11 cellular contexts compared by ENCODE assay signal in genomic region chr1:54486864-54487263, GRCh38.
DNase-seq lines count a peak whose midpoint lies in the region; ATAC-seq and TF ChIP-seq lines count a peak whose summit lies in the region.
"Had no signal": no experiment of that assay in that cellular context is flagged by ENCODE, and none has a peak within 500 bp of the region (broad histone marks: within the 10 kb centered on the region; RNA-seq: fewer than 3 reads in every experiment).

No MANE protein-coding gene starts in this region.

- H3K18ac ChIP-seq in mesenchymal stem cell (ENCODE audit: low read depth in 1 of 2, low read length in 2 of 2) = peak overlapping the region in 1 of 2 experiments; percentile 88

- no peak overlapping the region for H2AFZ ChIP-seq in mesenchymal stem cell (ENCODE audit: low read depth, low read length)

- H3K27me3 ChIP-seq in mesenchymal stem cell (ENCODE audit: control insufficient read depth in 1 of 2, insufficient read depth in 1 of 2, low read length in 2 of 2) = peaks cover 4 to 27% of the 10 kb centered on the region in 2 experiments

- WGBS in mesenchymal stem cell = 21% methylated on average over 6 of the region's 8 CpGs

- no peak overlapping the region for H3K4me2 ChIP-seq in mesenchymal stem cell (ENCODE audit: low read length, poor library complexity, severe bottlenecking)

- no peak overlapping the region for H3K27ac Mint-ChIP-seq in activated T-cell treated with anti-CD3 and anti-CD28 coated beads, Interleukin-2, amount 50 U/mL, for 72 hours
- peak overlapping the region; percentile 26 for H3K27ac Mint-ChIP-seq in type B pancreatic cell

- TF ChIP-seq CTCF in VCaP (conservative IDR thresholded peaks at IDR 0.05) = no peak
- no peak for TF ChIP-seq CTCF in type B pancreatic cell (conservative IDR thresholded peaks at IDR 0.05)

- no peak for DNase-seq in activated T-cell treated with anti-CD3 and anti-CD28 coated beads, Interleukin-2, amount 50 U/mL, for 4 hours
- no peak for DNase-seq in activated T-cell treated with anti-CD3 and anti-CD28 coated beads, Interleukin-2, amount 50 U/mL, for 72 hours
- DNase-seq in mesenchymal stem cell = no peak
- DNase-seq in type B pancreatic cell (ENCODE audit: extremely low spot score, unreplicated experiment) = no peak
- DNase-seq in midbrain (lab: John Stamatoyannopoulos, UW) = no peak
- DNase-seq: amniotic stem cell; stimulated activated CD4-positive, alpha-beta T cell treated with anti-CD3 and anti-CD28 coated beads, Interleukin-4, amount 100 ng/mL, for 1 hour had no signal

- no peak overlapping the region for H4K91ac ChIP-seq in mesenchymal stem cell (ENCODE audit: low read length)

- peaks cover 43% of the 10 kb centered on the region for H3K4me1 Mint-ChIP-seq in activated T-cell treated with anti-CD3 and anti-CD28 coated beads, Interleukin-2, amount 50 U/mL, for 4 hours (ENCODE audit: low read depth)
- peaks cover 38% of the 10 kb centered on the region for H3K4me1 Mint-ChIP-seq in activated T-cell treated with anti-CD3 and anti-CD28 coated beads, Interleukin-2, amount 50 U/mL, for 72 hours (ENCODE audit: low read depth)
- H3K4me1 Mint-ChIP-seq in type B pancreatic cell (ENCODE audit: unreplicated experiment) = peaks cover 50% of the 10 kb centered on the region

- H3K36me3 Mint-ChIP-seq in activated T-cell treated with anti-CD3 and anti-CD28 coated beads, Interleukin-2, amount 50 U/mL, for 4 hours (ENCODE audit: insufficient read depth) = no peaks in the 10 kb centered on the region
- H3K36me3 Mint-ChIP-seq in activated T-cell treated with anti-CD3 and anti-CD28 coated beads, Interleukin-2, amount 50 U/mL, for 72 hours (ENCODE audit: insufficient read depth in 2 of 2) = no peaks in the 10 kb centered on the region
- H3K36me3 Mint-ChIP-seq in type B pancreatic cell = no peaks in the 10 kb centered on the region

- no peak overlapping the region for H2AK5ac ChIP-seq in mesenchymal stem cell (ENCODE audit: low read length, severe bottlenecking)

- H3K79me1 ChIP-seq in mesenchymal stem cell (replicated peaks; ENCODE audit: low read length, poor library complexity, severe bottlenecking) = no peaks in the 10 kb centered on the region

- H2BK15ac ChIP-seq in mesenchymal stem cell (ENCODE audit: low read depth, poor library complexity, severe bottlenecking) = no peak overlapping the region

- H3K9me3 ChIP-seq in mesenchymal stem cell (ENCODE audit: control insufficient read depth, low read length) = no peaks in the 10 kb centered on the region

- no peak overlapping the region for H2BK5ac ChIP-seq in mesenchymal stem cell (ENCODE audit: low read depth, low read length, poor library complexity, severe bottlenecking)

- no peak overlapping the region for H3K14ac ChIP-seq in mesenchymal stem cell (ENCODE audit: low read length in 2 of 2)

- peak overlapping the region; percentile 42 for H2BK120ac ChIP-seq in mesenchymal stem cell (ENCODE audit: low read depth, low read length)

- peak overlapping the region; percentile 88 for H3K9ac ChIP-seq in mesenchymal stem cell (ENCODE audit: low read length)

- no peak overlapping the region for H3K4ac ChIP-seq in mesenchymal stem cell (ENCODE audit: low read depth in 1 of 2, low read length in 2 of 2)

- H3K23ac ChIP-seq in mesenchymal stem cell (ENCODE audit: low read length in 2 of 2) = no peak overlapping the region

- no peaks in the 10 kb centered on the region for H3K27me3 Mint-ChIP-seq in activated T-cell treated with anti-CD3 and anti-CD28 coated beads, Interleukin-2, amount 50 U/mL, for 4 hours (ENCODE audit: low read depth)
- H3K27me3 Mint-ChIP-seq in activated T-cell treated with anti-CD3 and anti-CD28 coated beads, Interleukin-2, amount 50 U/mL, for 72 hours (ENCODE audit: low read depth) = peaks cover 18% of the 10 kb centered on the region
- no peaks in the 10 kb centered on the region for H3K27me3 Mint-ChIP-seq in type B pancreatic cell

- H4K8ac ChIP-seq in mesenchymal stem cell (ENCODE audit: low read length) = peak overlapping the region; percentile 35

- peak overlapping the region; percentile 75 for H3K4me3 Mint-ChIP-seq in activated T-cell treated with anti-CD3 and anti-CD28 coated beads, Interleukin-2, amount 50 U/mL, for 4 hours
- peak overlapping the region in 1 of 2 donors; percentile 80 for H3K4me3 Mint-ChIP-seq in activated T-cell treated with anti-CD3 and anti-CD28 coated beads, Interleukin-2, amount 50 U/mL, for 72 hours
- H3K4me3 Mint-ChIP-seq in type B pancreatic cell = peak overlapping the region; percentile 89

- H3K27ac ChIP-seq in VCaP (peak overlapping the region; percentile 92), mesenchymal stem cell (ENCODE audit: low read length, poor library complexity, severe bottlenecking) (no peak overlapping the region)
- H3K27ac ChIP-seq: HL-60 had no signal

- H3K4me3 ChIP-seq in mesenchymal stem cell (ENCODE audit: insufficient read depth in 1 of 2, low read depth in 1 of 2, low read length in 2 of 2) = no peak overlapping the region

- ATAC-seq in activated T-cell treated with anti-CD3 and anti-CD28 coated beads, Interleukin-2, amount 50 U/mL, for 4 hours = no peak
- no peak for ATAC-seq in activated T-cell treated with anti-CD3 and anti-CD28 coated beads, Interleukin-2, amount 50 U/mL, for 72 hours (replicated peaks in 1 of 2)
- ATAC-seq in GM18867 (IDR thresholded peaks at IDR 0.05; ENCODE audit: unreplicated experiment) (no peak), GM19455 (IDR thresholded peaks at IDR 0.05; ENCODE audit: unreplicated experiment) (no peak)

- peaks cover 13% of the 10 kb centered on the region for H3K4me1 ChIP-seq in mesenchymal stem cell (ENCODE audit: control insufficient read depth, insufficient read depth, low read depth, low read length)

- no peaks in the 10 kb centered on the region for H3K36me3 ChIP-seq in mesenchymal stem cell (ENCODE audit: control insufficient read depth in 1 of 2, insufficient read depth in 2 of 2, low read depth in 1 of 2, low read length in 2 of 2)

- peak overlapping the region; percentile 21 to 95 for H2BK12ac ChIP-seq in mesenchymal stem cell (ENCODE audit: low read length in 2 of 2)

- H3K9me3 Mint-ChIP-seq in activated T-cell treated with anti-CD3 and anti-CD28 coated beads, Interleukin-2, amount 50 U/mL, for 4 hours = no peaks in the 10 kb centered on the region
- H3K9me3 Mint-ChIP-seq in activated T-cell treated with anti-CD3 and anti-CD28 coated beads, Interleukin-2, amount 50 U/mL, for 72 hours = no peaks in the 10 kb centered on the region
- H3K9me3 Mint-ChIP-seq in type B pancreatic cell = no peaks in the 10 kb centered on the region
